Comparison of ENCODE assay signal across 9 cellular contexts in the genomic region with DNA sequence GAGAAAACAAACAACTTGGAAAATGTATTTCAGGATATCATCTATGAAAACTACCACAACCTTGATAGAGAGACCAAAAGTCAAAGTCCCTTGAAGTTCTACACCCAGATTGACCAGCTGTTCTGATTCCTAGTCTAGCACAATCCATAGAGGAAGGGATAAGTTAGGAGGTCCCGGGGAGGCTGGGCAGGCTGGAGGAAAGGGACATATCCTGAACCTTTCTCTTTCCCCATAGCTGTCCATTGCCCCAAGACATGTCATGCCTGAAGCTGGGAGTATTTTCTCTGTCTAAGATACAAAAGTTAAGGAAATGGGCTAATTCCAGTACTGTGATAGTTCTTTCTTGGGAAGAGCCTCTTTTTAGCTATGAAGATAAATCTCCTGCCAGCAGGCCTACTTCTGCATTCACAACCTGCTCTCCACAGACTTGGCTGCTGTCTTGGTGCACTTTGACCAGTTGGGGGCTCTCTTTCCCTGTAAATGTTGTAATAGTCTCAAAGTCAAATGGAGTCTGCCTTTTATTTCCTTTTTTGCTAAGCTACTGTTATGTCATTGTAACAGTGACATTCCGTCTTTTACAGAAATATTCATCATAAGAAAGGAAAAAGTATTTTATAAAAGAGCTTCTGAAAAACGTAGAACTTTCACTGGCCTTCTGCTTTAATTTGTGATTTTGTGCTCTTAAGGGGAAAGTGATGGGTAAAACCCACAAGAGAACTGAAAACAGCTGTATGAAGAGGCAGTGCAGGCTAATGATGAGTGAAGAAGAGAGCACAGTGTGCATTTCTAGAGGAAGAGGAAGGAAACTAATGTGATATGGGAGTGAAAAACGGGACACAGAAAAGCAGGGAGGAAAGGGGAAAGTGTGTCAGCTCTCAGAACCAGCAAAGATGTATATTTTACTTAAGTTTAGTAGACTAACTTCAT. TPM values are rescaled to one million over a fixed set of nuclear protein-coding genes. Genes with fewer than 3 reads are reported as not detected.
A peak's percentile ranks its signal among the peaks of the same experiment; 100 is the strongest.
DNase-seq lines count a peak whose midpoint lies in the region; ATAC-seq and TF ChIP-seq lines count a peak whose summit lies in the region.
"Not testable (repeated sequence)": the region's sequence is repeated elsewhere in the genome, so short reads cannot be mapped to it uniquely, and the experiment has no call there.
"Had no signal": no experiment of that assay in that cellular context is flagged by ENCODE, and none has a peak within 500 bp of the region (broad histone marks: within the 10 kb centered on the region; RNA-seq: fewer than 3 reads in every experiment).

No MANE protein-coding gene starts in this region.

- not testable (repeated sequence) for H3K9me3 ChIP-seq in BE2C; H9 (ENCODE audit: control insufficient read depth, low read depth, low read length); OCI-LY1 (ENCODE audit: low read length)

- H3K36me3 Mint-ChIP-seq in H9 (ENCODE audit: insufficient read depth in 1 of 3, low read depth in 3 of 3); activated naive CD4-positive, alpha-beta T cell treated with anti-CD3 and anti-CD28 coated beads for 36 hours (ENCODE audit: low read depth); naive thymus-derived CD8-positive, alpha-beta T cell: not testable (repeated sequence)

- intact Hi-C loops in activated naive CD4-positive, alpha-beta T cell treated with anti-CD3 and anti-CD28 coated beads for 36 hours (cut with micrococcal nuclease), result not testable (repeated sequence)

- H3K79me1 ChIP-seq in H9 (ENCODE audit: insufficient read depth, low read depth, low read length, poor library complexity, severe bottlenecking), result not testable (repeated sequence)

- not testable (repeated sequence) for H3K4me3 Mint-ChIP-seq in H9; activated naive CD4-positive, alpha-beta T cell treated with anti-CD3 and anti-CD28 coated beads for 36 hours; naive thymus-derived CD8-positive, alpha-beta T cell

- not testable (repeated sequence) for H3K56ac ChIP-seq in H9 (ENCODE audit: insufficient read length, low read depth, low read length)

- not testable (repeated sequence) for H2AFZ ChIP-seq in H9 (ENCODE audit: low read length); OCI-LY1 (ENCODE audit: low read length)

- not testable (repeated sequence) for DNase-seq in BE2C
- DNase-seq in H9 (peak; percentile 43), foreskin melanocyte (peak; percentile 8)
- DNase-seq in activated naive CD4-positive, alpha-beta T cell treated with anti-CD3 and anti-CD28 coated beads for 36 hours, result peak; percentile 55
- peak in 4 of 10 donors; percentile 22 to 32 (median 31) for DNase-seq in naive thymus-derived CD8-positive, alpha-beta T cell

- not testable (repeated sequence) for H2BK5ac ChIP-seq in H9 (ENCODE audit: insufficient read length, low read length)

- H3F3A ChIP-seq in OCI-LY1 (ENCODE audit: insufficient read depth, low read length), result not testable (repeated sequence)

- H3K27ac ChIP-seq in H9 (ENCODE audit: insufficient read length, low read depth, low read length); OCI-LY1 (ENCODE audit: low read depth, low read length, poor library complexity, severe bottlenecking): not testable (repeated sequence)

- not testable (repeated sequence) for H3K23me2 ChIP-seq in H9 (ENCODE audit: insufficient read length, low read depth, low read length, poor library complexity, severe bottlenecking)

- not testable (repeated sequence) for H3K27me3 ChIP-seq in BE2C; H9 (ENCODE audit: insufficient read depth, low read length); OCI-LY1 (ENCODE audit: insufficient read depth, low read length)

- H2BK15ac ChIP-seq in H9 (ENCODE audit: low read depth, low read length), result not testable (repeated sequence)

- not testable (repeated sequence) for H3K14ac ChIP-seq in H9 (ENCODE audit: insufficient read depth, low read length)

- H3K27me3 Mint-ChIP-seq in H9 (ENCODE audit: low read depth); activated naive CD4-positive, alpha-beta T cell treated with anti-CD3 and anti-CD28 coated beads for 36 hours (ENCODE audit: low read depth); naive thymus-derived CD8-positive, alpha-beta T cell: not testable (repeated sequence)

- H3K4me1 Mint-ChIP-seq in H9; activated naive CD4-positive, alpha-beta T cell treated with anti-CD3 and anti-CD28 coated beads for 36 hours (ENCODE audit: low read depth): not testable (repeated sequence)
- peaks cover 8 to 13% (median 11%) of the 10 kb centered on the region in 4 donors for H3K4me1 Mint-ChIP-seq in naive thymus-derived CD8-positive, alpha-beta T cell

- not testable (repeated sequence) for H3K4me3 ChIP-seq in BE2C (ENCODE audit: low read depth, low read length); OCI-LY1 (ENCODE audit: low read depth, low read length, poor library complexity, severe bottlenecking)

- H2BK12ac ChIP-seq in H9 (ENCODE audit: insufficient read length, low read depth, low read length), result not testable (repeated sequence)

- H4K5ac ChIP-seq in H9 (ENCODE audit: insufficient read length, low read depth, low read length), result not testable (repeated sequence)

- not testable (repeated sequence) for H4K91ac ChIP-seq in H9 (ENCODE audit: insufficient read length, low read depth, low read length)

- H3K9me2 ChIP-seq in OCI-LY1 (ENCODE audit: low read depth, low read length), result not testable (repeated sequence)

- WGBS in H9 (ENCODE audit: extremely low coverage, insufficient read length, low lambda C conversion rate), result no CpG with 5 or more reads among the region's 4 CpGs

- not testable (repeated sequence) for H3K27ac Mint-ChIP-seq in H9; activated naive CD4-positive, alpha-beta T cell treated with anti-CD3 and anti-CD28 coated beads for 36 hours
- H3K27ac Mint-ChIP-seq in naive thymus-derived CD8-positive, alpha-beta T cell, result peak overlapping the region in 4 of 10 donors; percentile 24 to 58 (median 40)

- H3K4me2 ChIP-seq in H9 (ENCODE audit: insufficient read depth, insufficient read length, low read length); OCI-LY1 (ENCODE audit: low read length): not testable (repeated sequence)

- not testable (repeated sequence) for H3K4me1 ChIP-seq in BE2C; H9 (ENCODE audit: insufficient read depth, low read length); OCI-LY1 (ENCODE audit: insufficient read depth, low read length, severe bottlenecking)

- TF ChIP-seq CTCF in BE2C (IDR thresholded peaks at IDR 0.05; ENCODE audit: low read depth, low read length), result peak; percentile 57
- TF ChIP-seq CTCF in H9 (conservative IDR thresholded peaks at IDR 0.05), result peak; percentile 78
- peak; percentile 66 for TF ChIP-seq CTCF in OCI-LY1 (IDR thresholded peaks at IDR 0.05; ENCODE audit: low read length)

- H4K20me1 ChIP-seq in H9 (ENCODE audit: control insufficient read depth, insufficient read depth, insufficient read length); OCI-LY1 (ENCODE audit: insufficient read depth, low read length): not testable (repeated sequence)

- not testable (repeated sequence) for H3K18ac ChIP-seq in H9 (ENCODE audit: insufficient read length, low read depth, low read length)

- not testable (repeated sequence) for H3T11ph ChIP-seq in H9 (ENCODE audit: low read length)

- not testable (repeated sequence) for H3K79me2 ChIP-seq in H9 (ENCODE audit: insufficient read depth, low read length); OCI-LY1 (ENCODE audit: insufficient read depth, low read length)

- not testable (repeated sequence) for H2BK20ac ChIP-seq in H9 (ENCODE audit: low read depth, low read length, poor library complexity, severe bottlenecking)

- not testable (repeated sequence) for H2BK120ac ChIP-seq in H9 (ENCODE audit: low read depth, low read length, poor library complexity, severe bottlenecking)

- H3K23ac ChIP-seq in H9 (ENCODE audit: insufficient read length, low read depth, low read length), result not testable (repeated sequence)

- ATAC-seq in GM18858 (IDR thresholded peaks at IDR 0.05; ENCODE audit: unreplicated experiment), result peak; percentile 95
- ATAC-seq in HG03457 (IDR thresholded peaks at IDR 0.05; ENCODE audit: unreplicated experiment), result peak; percentile 90
- ATAC-seq in naive thymus-derived CD8-positive, alpha-beta T cell, result peak; percentile 82 to 87

- POLR2A ChIA-PET in naive thymus-derived CD8-positive, alpha-beta T cell (lab: Charles Lee), result not testable (repeated sequence)

- H3K4ac ChIP-seq in H9 (ENCODE audit: low read depth, low read length), result not testable (repeated sequence)

- not testable (repeated sequence) for H3K9ac ChIP-seq in H9 (ENCODE audit: extremely low read depth, insufficient read length, low read length); OCI-LY1 (ENCODE audit: low read length)

- CTCF ChIA-PET in activated naive CD4-positive, alpha-beta T cell treated with anti-CD3 and anti-CD28 coated beads for 36 hours (lab: Charles Lee), result interaction anchor here (0.5 to 3.5 kb wide), 37 partner anchors 8 to 647 kb away, joined by 3 to 28 read pairs (median 3); a partner anchor contains a TSS

- H3K36me3 ChIP-seq in BE2C; OCI-LY1 (ENCODE audit: insufficient read depth, low read length): not testable (repeated sequence)

- not testable (repeated sequence) for H3K9me3 Mint-ChIP-seq in H9; activated naive CD4-positive, alpha-beta T cell treated with anti-CD3 and anti-CD28 coated beads for 36 hours; naive thymus-derived CD8-positive, alpha-beta T cell

- H4K8ac ChIP-seq in H9 (replicated peaks; ENCODE audit: insufficient read length, low read depth, low read length), result not testable (repeated sequence)

- not testable (repeated sequence) for H2AK5ac ChIP-seq in H9 (ENCODE audit: insufficient read length, low read length)

RNA-seq across cellular contexts. Expression of a gene that starts 4.3 kb away (rescaled TPM):
- polyA plus RNA-seq in BE2C (2012; ENCODE audit: insufficient read depth, insufficient read length, low read depth), result not detected
- total RNA-seq in H9 (2021), result not detected in 2 replicates
- not detected for total RNA-seq in activated naive CD4-positive, alpha-beta T cell treated with anti-CD3 and anti-CD28 coated beads for 36 hours
- not detected for total RNA-seq in naive thymus-derived CD8-positive, alpha-beta T cell
- not detected for polyA plus RNA-seq in naive thymus-derived CD8-positive, alpha-beta T cell
- total RNA-seq: CD8-positive, alpha-beta memory T cell had no signal
- polyA plus RNA-seq: CD8-positive, alpha-beta memory T cell had no signal

RNA-seq across cellular contexts. Expression of a gene that starts 16.6 kb away (rescaled TPM):
- not detected for polyA plus RNA-seq in BE2C (2012; ENCODE audit: insufficient read depth, insufficient read length, low read depth)
- total RNA-seq in H9 (2021), result not detected in 2 replicates
- not detected for total RNA-seq in activated naive CD4-positive, alpha-beta T cell treated with anti-CD3 and anti-CD28 coated beads for 36 hours
- total RNA-seq in naive thymus-derived CD8-positive, alpha-beta T cell, result not detected
- polyA plus RNA-seq in naive thymus-derived CD8-positive, alpha-beta T cell, result not detected
- total RNA-seq: CD8-positive, alpha-beta memory T cell had no signal
- polyA plus RNA-seq: CD8-positive, alpha-beta memory T cell had no signal

RNA-seq across cellular contexts. Expression of a gene that starts 18.9 kb away (rescaled TPM):
- polyA plus RNA-seq in BE2C (2012; ENCODE audit: insufficient read depth, insufficient read length, low read depth), result not detected
- not detected in 2 replicates for total RNA-seq in H9 (2021)
- total RNA-seq in activated naive CD4-positive, alpha-beta T cell treated with anti-CD3 and anti-CD28 coated beads for 36 hours, result not detected
- not detected for total RNA-seq in naive thymus-derived CD8-positive, alpha-beta T cell
- polyA plus RNA-seq in naive thymus-derived CD8-positive, alpha-beta T cell, result not detected
- total RNA-seq: CD8-positive, alpha-beta memory T cell had no signal
- polyA plus RNA-seq: CD8-positive, alpha-beta memory T cell had no signal

RNA-seq across cellular contexts. Expression of a gene that starts 23.9 kb away (rescaled TPM):
- not detected for polyA plus RNA-seq in BE2C (2012; ENCODE audit: insufficient read depth, insufficient read length, low read depth)
- not detected in 2 replicates for total RNA-seq in H9 (2021)
- not detected for total RNA-seq in activated naive CD4-positive, alpha-beta T cell treated with anti-CD3 and anti-CD28 coated beads for 36 hours
- not detected for total RNA-seq in naive thymus-derived CD8-positive, alpha-beta T cell
- polyA plus RNA-seq in naive thymus-derived CD8-positive, alpha-beta T cell, result not detected
- total RNA-seq: CD8-positive, alpha-beta memory T cell had no signal
- polyA plus RNA-seq: CD8-positive, alpha-beta memory T cell had no signal

RNA-seq across cellular contexts. Expression of a gene that starts 34.0 kb away (rescaled TPM):
- not detected for polyA plus RNA-seq in BE2C (2012; ENCODE audit: insufficient read depth, insufficient read length, low read depth)
- total RNA-seq in H9 (2021), result not detected in 2 replicates
- not detected for total RNA-seq in activated naive CD4-positive, alpha-beta T cell treated with anti-CD3 and anti-CD28 coated beads for 36 hours
- not detected for total RNA-seq in naive thymus-derived CD8-positive, alpha-beta T cell
- polyA plus RNA-seq in naive thymus-derived CD8-positive, alpha-beta T cell, result not detected
- total RNA-seq: CD8-positive, alpha-beta memory T cell had no signal
- polyA plus RNA-seq: CD8-positive, alpha-beta memory T cell had no signal
